Comparison of ENCODE assay signal across 8 cellular contexts in the genomic region with DNA sequence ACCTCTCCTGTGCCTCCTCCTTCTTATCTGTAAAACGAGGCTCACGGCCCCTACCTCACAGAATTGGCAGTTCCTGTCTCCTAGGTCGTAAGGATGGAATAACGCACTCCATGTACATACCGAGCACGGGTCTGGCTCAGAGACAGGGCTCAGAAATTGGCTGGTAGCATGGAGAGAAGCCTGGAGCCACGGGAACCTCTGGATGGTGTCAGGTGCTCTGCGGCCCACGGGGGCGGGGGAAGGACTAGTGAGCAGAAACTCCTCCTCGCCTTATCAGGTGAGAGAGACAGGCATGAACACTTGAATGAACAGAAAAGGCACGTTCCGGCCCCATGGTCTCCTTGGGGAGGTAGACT. TPM values are rescaled to one million over a fixed set of nuclear protein-coding genes. Genes with fewer than 3 reads are reported as not detected.
A peak's percentile ranks its signal among the peaks of the same experiment; 100 is the strongest.
DNase-seq lines count a peak whose midpoint lies in the region; ATAC-seq, FAIRE-seq and TF ChIP-seq lines count a peak whose summit lies in the region.

No MANE protein-coding gene starts in this region.

- no peaks in the 10 kb centered on the region for H4K20me1 ChIP-seq in OCI-LY1 (ENCODE audit: insufficient read depth, low read length)
- H4K20me1 ChIP-seq in H1 (replicated peaks in 1 of 2; ENCODE audit: control insufficient read depth in 1 of 2, insufficient read depth in 2 of 2, low read length in 2 of 2), result no peaks in the 10 kb centered on the region

- peaks cover 24% of the 10 kb centered on the region for H3K4me1 ChIP-seq in OCI-LY1 (ENCODE audit: insufficient read depth, low read length, severe bottlenecking)
- peaks cover 2 to 17% (median 10%) of the 10 kb centered on the region in 4 experiments for H3K4me1 ChIP-seq in H1 (replicated peaks in 1 of 4; ENCODE audit: control insufficient read depth in 3 of 4, insufficient read depth in 4 of 4, low read length in 3 of 4)
- peaks cover 4 to 6% of the 10 kb centered on the region in 2 donors for H3K4me1 ChIP-seq in naive thymus-derived CD4-positive, alpha-beta T cell (ENCODE audit: control insufficient read depth in 2 of 2, insufficient read depth in 2 of 2, low read length in 2 of 2)

- H2BK20ac ChIP-seq in H1 (ENCODE audit: low read length), result peak overlapping the region; percentile 93; the same call in 1 of the 2 replicates

- H3K9me3 Mint-ChIP-seq in CD4-positive, alpha-beta T cell, result no peaks in the 10 kb centered on the region
- H3K9me3 Mint-ChIP-seq in naive thymus-derived CD4-positive, alpha-beta T cell, result no peaks in the 10 kb centered on the region

- peaks cover 5% of the 10 kb centered on the region for H3K23me2 ChIP-seq in H1 (ENCODE audit: low read depth, low read length)

- no peaks in the 10 kb centered on the region for H3K36me3 Mint-ChIP-seq in CD4-positive, alpha-beta T cell (ENCODE audit: low read depth)
- no peaks in the 10 kb centered on the region for H3K36me3 Mint-ChIP-seq in naive thymus-derived CD4-positive, alpha-beta T cell

- H3K4ac ChIP-seq in H1 (replicated peaks; ENCODE audit: insufficient read length, low read depth, low read length), result no peak overlapping the region

- no peak for TF ChIP-seq POLR2A in H1 (IDR thresholded peaks at IDR 0.05; ENCODE audit: control extremely low read depth in 1 of 2, low read depth in 2 of 2, low read length in 2 of 2)

- H2BK5ac ChIP-seq in H1 (ENCODE audit: low read depth, low read length), result peak overlapping the region; percentile 79

- H3K27me3 ChIP-seq in CD4-positive, alpha-beta T cell (ENCODE audit: control insufficient read depth, insufficient read depth, low read length), result no peaks in the 10 kb centered on the region
- no peaks in the 10 kb centered on the region for H3K27me3 ChIP-seq in OCI-LY1 (ENCODE audit: insufficient read depth, low read length)
- H3K27me3 ChIP-seq in H1 (replicated peaks in 1 of 4; ENCODE audit: control insufficient read depth in 3 of 4, extremely low read depth in 1 of 4, insufficient read depth in 3 of 4, low read length in 3 of 4), result no peaks in the 10 kb centered on the region; a peak in 1 of 7 replicates
- no peaks in the 10 kb centered on the region for H3K27me3 ChIP-seq in naive thymus-derived CD4-positive, alpha-beta T cell (ENCODE audit: control insufficient read depth in 2 of 2, insufficient read depth in 2 of 2, low read length in 2 of 2)

- TF ChIP-seq CTCF in CD4-positive, alpha-beta T cell (IDR thresholded peaks at IDR 0.05), result no peak
- TF ChIP-seq CTCF in OCI-LY1 (IDR thresholded peaks at IDR 0.05; ENCODE audit: low read length), result no peak
- TF ChIP-seq CTCF in H1 (IDR thresholded peaks at IDR 0.05; ENCODE audit: control extremely low read depth in 1 of 3, insufficient read depth in 1 of 3, low read depth in 1 of 3, low read length in 3 of 3), result no peak

- 54% methylated on average over 13 of the region's 13 CpGs; no CpG with 5 or more reads in 1 of the 2 experiments for WGBS in H1 (ENCODE audit: extremely low coverage in 1 of 2, insufficient coverage in 1 of 2, insufficient read length in 1 of 2, insufficient replicate concordance in 2 of 2, low coverage in 1 of 2, low lambda C conversion rate in 2 of 2, missing lambda C conversion rate in 1 of 2), 2 experiments

- H2AFZ ChIP-seq in OCI-LY1 (ENCODE audit: low read length), result no peak overlapping the region
- H2AFZ ChIP-seq in H1 (ENCODE audit: low read length), result peak overlapping the region; percentile 94; the same call in 1 of the 2 replicates

- H2BK15ac ChIP-seq in H1 (ENCODE audit: low read length), result peak overlapping the region; percentile 88; the same call in 1 of the 2 replicates

- H3K9me3 ChIP-seq in CD4-positive, alpha-beta T cell (ENCODE audit: control insufficient read depth, low read length), result no peaks in the 10 kb centered on the region
- H3K9me3 ChIP-seq in OCI-LY1 (ENCODE audit: low read length), result no peaks in the 10 kb centered on the region
- H3K9me3 ChIP-seq in H1 (ENCODE audit: insufficient read depth in 2 of 2, low read depth in 1 of 2, low read length in 1 of 2), result no peaks in the 10 kb centered on the region
- H3K9me3 ChIP-seq in naive thymus-derived CD4-positive, alpha-beta T cell (ENCODE audit: control insufficient read depth in 2 of 3, low read length in 3 of 3), result no peaks in the 10 kb centered on the region

- H2BK12ac ChIP-seq in H1 (ENCODE audit: low read depth, low read length), result peak overlapping the region; percentile 98

- no peak overlapping the region for H4K8ac ChIP-seq in H1 (ENCODE audit: extremely low read depth, insufficient read depth, low read length)

- H3K79me2 ChIP-seq in OCI-LY1 (ENCODE audit: insufficient read depth, low read length) (no peaks in the 10 kb centered on the region), H1 (ENCODE audit: control insufficient read depth in 1 of 2, insufficient read depth in 2 of 2, low read length in 2 of 2) (no peaks in the 10 kb centered on the region)

- no peak overlapping the region for H3K56ac ChIP-seq in H1 (replicated peaks; ENCODE audit: insufficient read length, low read depth, low read length)

- H3K27ac ChIP-seq in CD4-positive, alpha-beta T cell (ENCODE audit: low read depth, low read length), result no peak overlapping the region
- H3K27ac ChIP-seq in OCI-LY1 (ENCODE audit: low read depth, low read length, poor library complexity, severe bottlenecking) (no peak overlapping the region), H1 (ENCODE audit: low read depth, low read length) (no peak overlapping the region)
- no peak overlapping the region for H3K27ac ChIP-seq in naive thymus-derived CD4-positive, alpha-beta T cell (ENCODE audit: low read depth, low read length)

- H3K4me1 Mint-ChIP-seq in CD4-positive, alpha-beta T cell (ENCODE audit: low read depth), result peaks cover 12% of the 10 kb centered on the region
- H3K4me1 Mint-ChIP-seq in naive thymus-derived CD4-positive, alpha-beta T cell, result peaks cover 0 to 13% (median 10%) of the 10 kb centered on the region in 7 donors

- H3K27ac Mint-ChIP-seq in CD4-positive, alpha-beta T cell, result no peak overlapping the region
- peak overlapping the region in 3 of 9 donors; percentile 33 to 53 (median 37) for H3K27ac Mint-ChIP-seq in naive thymus-derived CD4-positive, alpha-beta T cell

- TF ChIP-seq RAD21 in H1 (IDR thresholded peaks at IDR 0.05 in 1 of 2, conservative IDR thresholded peaks at IDR 0.05 in 1 of 2; ENCODE audit: low read depth in 2 of 2, low read length in 2 of 2), result no peak

- H3K18ac ChIP-seq in H1 (ENCODE audit: extremely low read depth, low read length), result peak overlapping the region; percentile 97

- no peak overlapping the region for H2BK120ac ChIP-seq in H1 (replicated peaks; ENCODE audit: low read depth, low read length)

- H3K4me3 ChIP-seq in OCI-LY1 (ENCODE audit: low read depth, low read length, poor library complexity, severe bottlenecking) (peak overlapping the region; percentile 49), H1 (ENCODE audit: extremely low read depth in 1 of 4, insufficient read depth in 2 of 4, low read depth in 3 of 4, low read length in 4 of 4) (peak overlapping the region; percentile 19 to 61 (median 56); a peak in 7 of 8 replicates)
- H3K4me3 ChIP-seq in naive thymus-derived CD4-positive, alpha-beta T cell (ENCODE audit: low read length), result peak overlapping the region; percentile 38

- H3K9me2 ChIP-seq in OCI-LY1 (ENCODE audit: low read depth, low read length), result no peaks in the 10 kb centered on the region

- no peak overlapping the region for H2AK5ac ChIP-seq in H1 (ENCODE audit: low read depth, low read length)

- H4K5ac ChIP-seq in H1 (ENCODE audit: insufficient read length, low read depth, low read length), result no peak overlapping the region

- no peaks in the 10 kb centered on the region for H3F3A ChIP-seq in OCI-LY1 (ENCODE audit: insufficient read depth, low read length)

- H4K91ac ChIP-seq in H1 (replicated peaks; ENCODE audit: insufficient read length, low read length), result no peak overlapping the region

- CTCF ChIA-PET in CD4-positive, alpha-beta T cell (lab: Charles Lee), result interaction anchor here (0.8 to 3.0 kb wide), 11 partner anchors 38 to 680 kb away, joined by 3 to 22 read pairs (median 3); a partner anchor contains a TSS
- CTCF ChIA-PET in H1 (lab: Charles Lee; ENCODE audit: partially characterized antibody), result interaction anchor here (0.6 to 4.1 kb wide), 57 partner anchors 10 to 645 kb away, joined by 3 to 35 read pairs (median 5); a partner anchor contains a TSS
- CTCF ChIA-PET in naive thymus-derived CD4-positive, alpha-beta T cell (lab: Charles Lee), result interaction anchor here (0.6 to 3.1 kb wide), 15 partner anchors 30 to 679 kb away, joined by 3 to 68 read pairs (median 4); a partner anchor contains a TSS

- H3K23ac ChIP-seq in H1 (ENCODE audit: insufficient read length), result no peak overlapping the region

- H3K4me3 Mint-ChIP-seq in CD4-positive, alpha-beta T cell, result peak overlapping the region; percentile 82
- H3K4me3 Mint-ChIP-seq in naive thymus-derived CD4-positive, alpha-beta T cell, result peak overlapping the region; percentile 70 to 89 (median 84)

- peaks cover 23% of the 10 kb centered on the region for H3K27me3 Mint-ChIP-seq in CD4-positive, alpha-beta T cell
- H3K27me3 Mint-ChIP-seq in naive thymus-derived CD4-positive, alpha-beta T cell, result peaks cover 6 to 35% (median 9%) of the 10 kb centered on the region in 5 donors

- H3K9ac ChIP-seq in OCI-LY1 (ENCODE audit: low read length) (peak overlapping the region; percentile 41; the same call in 1 of the 2 replicates), H1 (replicated peaks in 1 of 4; ENCODE audit: extremely low read depth in 1 of 4, low read depth in 3 of 4, low read length in 3 of 4) (peak overlapping the region in 2 of 4 experiments; percentile 26 to 52; a peak in 2 of 7 replicates)

- POLR2A ChIA-PET in CD4-positive, alpha-beta T cell (lab: Charles Lee), result interaction anchor here (1.1 to 2.6 kb wide), 3 partner anchors 55 to 358 kb away, joined by 5 to 18 read pairs (median 6); a partner anchor contains a TSS
- POLR2A ChIA-PET in H1 (lab: Charles Lee; ENCODE audit: partially characterized antibody), result interaction anchor here (0.9 to 2.3 kb wide), 12 partner anchors 10 to 392 kb away, joined by 3 to 35 read pairs (median 3); a partner anchor contains a TSS
- POLR2A ChIA-PET in naive thymus-derived CD4-positive, alpha-beta T cell (lab: Charles Lee), result interaction anchor here (4.1 kb wide), 1 partner anchor 357 kb away, joined by 23 read pairs; a partner anchor contains a TSS

- peak overlapping the region; percentile 69 for H3K4me2 ChIP-seq in OCI-LY1 (ENCODE audit: low read length)
- H3K4me2 ChIP-seq in H1 (ENCODE audit: insufficient read depth in 1 of 2, low read depth in 2 of 2, low read length in 2 of 2), result peak overlapping the region; percentile 48 to 72

- FAIRE-seq in H1 (lab: Jason Lieb, UNC), result no peak

- intact Hi-C loops in CD4-positive, alpha-beta T cell (cut with DNase I, micrococcal nuclease), result loop anchor here (1.0 to 10.0 kb wide), 5 partner anchors 86 to 1009 kb away; a partner anchor contains a TSS
- intact Hi-C loops in naive thymus-derived CD4-positive, alpha-beta T cell (cut with micrococcal nuclease), result loop anchor here (1.0 to 5.0 kb wide), 5 partner anchors 55 to 381 kb away; a partner anchor contains a TSS

- H3K79me1 ChIP-seq in H1 (ENCODE audit: low read depth, low read length), result no peaks in the 10 kb centered on the region

- H3K36me3 ChIP-seq in OCI-LY1 (ENCODE audit: insufficient read depth, low read length), result no peaks in the 10 kb centered on the region
- no peaks in the 10 kb centered on the region for H3K36me3 ChIP-seq in H1 (ENCODE audit: control insufficient read depth in 2 of 4, insufficient read depth in 4 of 4, low read length in 3 of 4)
- H3K36me3 ChIP-seq in naive thymus-derived CD4-positive, alpha-beta T cell (ENCODE audit: control insufficient read depth in 2 of 3, insufficient read depth in 3 of 3, low read length in 3 of 3), result no peaks in the 10 kb centered on the region

- peak; percentile 35 for ATAC-seq in CD4-positive, alpha-beta T cell (ENCODE audit: poor library complexity)
- ATAC-seq in GM21576 (IDR thresholded peaks at IDR 0.05; ENCODE audit: unreplicated experiment), result peak; percentile 20
- peak; percentile 34 for ATAC-seq in naive thymus-derived CD4-positive, alpha-beta T cell

- H3K14ac ChIP-seq in H1 (ENCODE audit: insufficient read length), result no peak overlapping the region

- no peak for TF ChIP-seq EP300 in H1 (IDR thresholded peaks at IDR 0.05; ENCODE audit: borderline replicate concordance in 1 of 2, low read depth in 2 of 2, low read length in 2 of 2)

- no peak for DNase-seq in CD4-positive, alpha-beta T cell
- DNase-seq in H1 (ENCODE audit: low read depth in 1 of 2, low spot score in 2 of 2) (peak in 1 of 2 experiments; percentile 70), 8988T (no peak), COR-L47 (lab: John Stamatoyannopoulos, UW) (no peak), NOMO-1 (lab: John Stamatoyannopoulos, UW; ENCODE audit: unreplicated experiment in 2 of 2) (no peak)
- DNase-seq in naive thymus-derived CD4-positive, alpha-beta T cell, result peak in 1 of 9 donors; percentile 8

RNA-seq across cellular contexts. Expression of a gene that starts 15.4 kb away (rescaled TPM):
- total RNA-seq in CD4-positive, alpha-beta T cell, result not detected
- 0.29 TPM in 1 of 2 replicates, not detected in the other for total RNA-seq in H1 (2021; fragmentation: NEBNext Ultra II Directional; extraction: Animal tissue kit (Norgen Biotek cat#: 25700))
- polyA plus RNA-seq in H1 (2011; rRNA removed), result 0.09 and 0.11 TPM in 2 replicates
- polyA plus RNA-seq in H1 (2011; cell fraction: cytosol; rRNA removed), result 0.27 TPM
- 0.06 TPM for polyA plus RNA-seq in H1 (2011; cell fraction: nucleus; rRNA removed)
- 0.07 to 0.08 TPM in 2 of 4 replicates, not detected in the others for polyA plus RNA-seq in H1 (2012, experiment 1 of 2)
- polyA plus RNA-seq in H1 (2012, experiment 2 of 2), result not detected
- polyA plus RNA-seq in H1 (2013, experiment 1 of 2), result 0.16 TPM
- 0.11 TPM for polyA plus RNA-seq in H1 (2013, experiment 2 of 2)
- not detected in 2 replicates for polyA minus RNA-seq in H1 (2011; rRNA and poly(A)+ RNA removed)
- polyA minus RNA-seq in H1 (2011; cell fraction: cytosol; rRNA and poly(A)+ RNA removed), result not detected
- not detected for polyA minus RNA-seq in H1 (2011; cell fraction: nucleus; rRNA and poly(A)+ RNA removed)
- total RNA-seq in naive thymus-derived CD4-positive, alpha-beta T cell, result not detected
- polyA plus RNA-seq in naive thymus-derived CD4-positive, alpha-beta T cell, result not detected
